24 cellular contexts compared by ENCODE assay signal in the genomic region with DNA sequence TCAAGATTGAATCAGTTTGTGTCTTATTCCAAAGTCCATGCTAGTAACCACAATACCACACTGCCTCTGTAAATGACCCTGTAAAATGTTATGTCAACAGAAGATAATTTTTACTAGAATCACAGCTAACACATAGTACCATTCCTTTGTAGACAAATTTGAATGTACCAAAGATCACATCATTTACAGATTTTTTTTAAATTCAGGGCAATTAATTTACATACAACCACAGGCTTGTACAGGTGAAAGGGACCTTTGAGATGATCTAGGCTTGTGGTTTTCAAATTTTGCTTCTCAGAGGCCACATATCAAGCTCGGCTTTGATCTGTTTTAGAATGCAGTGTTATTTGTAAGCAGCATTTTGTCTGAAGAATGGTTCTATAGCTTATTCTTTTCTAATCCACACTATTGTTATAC.
"Had no signal": no experiment of that assay in that cellular context is flagged by ENCODE, and none has a peak within 500 bp of the region (broad histone marks: within the 10 kb centered on the region; RNA-seq: fewer than 3 reads in every experiment).

No MANE protein-coding gene starts in this region.

- DNase-seq: activated CD4-positive, alpha-beta T cell treated with anti-CD3 and anti-CD28 coated beads, Interleukin-2, amount 10 ng/mL, durations not matched to agents 7 days and 5 days; activated CD4-positive, CD25-positive, alpha-beta regulatory T cell treated with anti-CD3 and anti-CD28 coated beads, Interleukin-2, amount 50 U/mL, for 72 hours; activated CD8-positive, alpha-beta memory T cell treated with anti-CD3 and anti-CD28 coated beads, Interleukin-2, amount 50 U/mL, for 4 hours; activated T-cell treated with anti-CD3 and anti-CD28 coated beads, Interleukin-2, amount 50 U/mL, for 24 hours; adrenal gland; brain microvascular endothelial cell; caudate nucleus; effector memory CD4-positive, alpha-beta T cell; foreskin keratinocyte; immature natural killer cell; left lung; retina; sigmoid colon; stimulated activated CD4-positive, alpha-beta T cell treated with anti-CD3 and anti-CD28 coated beads, Interleukin-2, amount 100 ng/mL, for 48 hours; stimulated activated CD8-positive, alpha-beta memory T cell treated with anti-CD3 and anti-CD28 coated beads, Interleukin-4, amount 100 ng/mL, for 48 hours; stimulated activated naive B cell treated with anti-CD40 and anti-IgM and Interleukin-4, amounts not matched to agents 10 μg/mL and 1 μg/mL and 100 μg/mL, for 72 hours; transverse colon; WERI-Rb-1 had no signal

- H3K36me3 ChIP-seq: adrenal gland, ascending aorta, brain microvascular endothelial cell, left lung, neural progenitor cell, sigmoid colon, transverse colon, vagina, WERI-Rb-1 had no signal

- H3K9me3 ChIP-seq: adrenal gland, ascending aorta, left lung, sigmoid colon, transverse colon, vagina had no signal

- H3K4me3 ChIP-seq: adrenal gland, ascending aorta, left lung, lung, neural progenitor cell, sigmoid colon, transverse colon, vagina had no signal

- H3K4me1 ChIP-seq: ascending aorta, foreskin keratinocyte, neural progenitor cell, sigmoid colon had no signal

- H3K27ac ChIP-seq: adrenal gland, ascending aorta, brain microvascular endothelial cell, foreskin keratinocyte, left lung, neural progenitor cell, sigmoid colon, transverse colon, WERI-Rb-1 had no signal

- H3K27me3 ChIP-seq: adrenal gland, ascending aorta, brain microvascular endothelial cell, foreskin keratinocyte, left lung, neural progenitor cell, sigmoid colon, transverse colon, vagina had no signal

- ATAC-seq: activated T-helper 17 cell treated with anti-CD3 and anti-CD28 coated beads, Interleukin-2, amount 50 U/mL, for 72 hours; foreskin keratinocyte; left lung; naive thymus-derived CD4-positive, alpha-beta T cell had no signal
